21 cellular contexts compared by ENCODE assay signal in genomic region chr2:20359131-20359530, GRCh38.
"Had no signal": no experiment of that assay in that cellular context is flagged by ENCODE, and none has a peak within 500 bp of the region (broad histone marks: within the 10 kb centered on the region; RNA-seq: fewer than 3 reads in every experiment).

No MANE protein-coding gene starts in this region.

- H3K27ac ChIP-seq: HL-60, RWPE1 had no signal

- DNase-seq: KBM-7, NCI-H1092, NCI-H1105 treated with DMSO at 0.1 percent for 48 hours, NCI-H1417 treated with DMSO at 0.1 percent for 48 hours, NCI-H146, NCI-H1694 treated with DMSO at 0.1 percent for 48 hours, NCI-H2029, NCI-H2081 treated with DMSO at 0.1 percent for 48 hours, NCI-H2171, NCI-H226, NCI-H446, NCI-H510A treated with DMSO at 0.1 percent for 48 hours, NCI-H69, NCI-H774, PC-3, SHP77, SK-N-SH, SW 1271 had no signal

- ATAC-seq: Panc1, PC-3 had no signal

- H3K9me3 ChIP-seq: SK-N-SH had no signal
